In the genomic region with DNA sequence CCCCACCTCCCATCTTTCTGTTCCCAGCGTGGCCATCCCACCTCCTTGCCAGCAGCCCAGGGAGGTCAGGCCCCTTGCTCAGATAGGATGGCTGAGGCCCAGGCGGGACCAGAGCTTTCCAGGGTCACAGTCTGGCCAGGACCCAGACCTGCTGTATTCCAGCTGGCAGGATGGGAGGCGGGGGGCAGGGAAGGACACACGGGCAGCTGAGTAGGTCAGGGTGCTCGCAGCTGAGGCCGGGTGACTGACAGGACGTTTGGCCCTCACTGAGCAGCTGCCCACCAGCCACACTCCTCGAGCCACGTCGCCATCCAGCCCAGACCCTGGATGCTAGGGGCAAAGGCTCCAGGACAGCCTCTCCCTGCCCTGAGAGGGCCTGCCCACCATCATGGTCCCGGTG, we compare ENCODE assay signal across 1 cellular context.
TF ChIP-seq lines count a peak whose summit lies in the region.

No MANE protein-coding gene starts in this region.

TF ChIP-seq in H1, 55 proteins besides CTCF, POLR2A, EP300 and RAD21:
- no peak for TF ChIP-seq SUZ12 (IDR thresholded peaks at IDR 0.05; ENCODE audit: low read length)
- TF ChIP-seq ZNF274 (IDR thresholded peaks at IDR 0.05; ENCODE audit: borderline replicate concordance, extremely low read depth, low read length), result no peak
- no peak for TF ChIP-seq BACH1 (IDR thresholded peaks at IDR 0.05; ENCODE audit: low read length)
- TF ChIP-seq TEAD4 (IDR thresholded peaks at IDR 0.05; ENCODE audit: low read depth, low read length), result no peak
- TF ChIP-seq FOSL1 (IDR thresholded peaks at IDR 0.05; ENCODE audit: insufficient read depth, low read depth, low read length), result no peak
- no peak for TF ChIP-seq YY1 (IDR thresholded peaks at IDR 0.05; ENCODE audit: low read depth, low read length)
- TF ChIP-seq SP1 (IDR thresholded peaks at IDR 0.05; ENCODE audit: low read depth, low read length), result no peak
- no peak for TF ChIP-seq CHD1 (IDR thresholded peaks at IDR 0.05; ENCODE audit: low read depth, low read length)
- no peak for TF ChIP-seq SIX5 (IDR thresholded peaks at IDR 0.05; ENCODE audit: low read depth, low read length)
- no peak for TF ChIP-seq GTF2F1 (IDR thresholded peaks at IDR 0.05; ENCODE audit: borderline replicate concordance, low read depth, low read length)
- TF ChIP-seq RXRA (IDR thresholded peaks at IDR 0.05; ENCODE audit: insufficient read depth, low read depth, low read length), result no peak
- no peak for TF ChIP-seq KDM1A (IDR thresholded peaks at IDR 0.05; ENCODE audit: borderline replicate concordance, low read length)
- TF ChIP-seq POLR2AphosphoS5 (IDR thresholded peaks at IDR 0.05; ENCODE audit: low read depth, low read length), result no peak
- TF ChIP-seq BRCA1 (IDR thresholded peaks at IDR 0.05; ENCODE audit: low read depth, low read length), result no peak
